ENCODE assay signal across 13 cellular contexts in genomic region chr3:80770106-80771079, GRCh38.
A peak's percentile ranks its signal among the peaks of the same experiment; 100 is the strongest.
DNase-seq lines count a peak whose midpoint lies in the region; FAIRE-seq and TF ChIP-seq lines count a peak whose summit lies in the region.
"Had no signal": no experiment of that assay in that cellular context is flagged by ENCODE, and none has a peak within 500 bp of the region (broad histone marks: within the 10 kb centered on the region; RNA-seq: fewer than 3 reads in every experiment).

No MANE protein-coding gene starts in this region.

- H3K18ac ChIP-seq in H1 (ENCODE audit: extremely low read depth, low read length) (no peak overlapping the region), trophoblast cell (ENCODE audit: low read length) (no peak overlapping the region)

- no peak overlapping the region for H4K12ac ChIP-seq in trophoblast cell (ENCODE audit: low read depth, low read length)

- no peaks in the 10 kb centered on the region for H3K36me3 ChIP-seq in H1 (ENCODE audit: control insufficient read depth in 2 of 4, insufficient read depth in 4 of 4, low read length in 3 of 4)
- H3K36me3 ChIP-seq in trophoblast cell (ENCODE audit: control insufficient read depth in 1 of 2, insufficient read depth in 2 of 2, low read length in 2 of 2), result no peaks in the 10 kb centered on the region
- no peaks in the 10 kb centered on the region for H3K36me3 ChIP-seq in tibial nerve
- H3K36me3 ChIP-seq: neutrophil, SJSA1 had no signal

- H3K23me2 ChIP-seq in H1 (ENCODE audit: low read depth, low read length), result no peaks in the 10 kb centered on the region

- no peak overlapping the region for H4K5ac ChIP-seq in H1 (ENCODE audit: insufficient read length, low read depth, low read length)

- H3K9ac ChIP-seq in H1 (replicated peaks in 1 of 4; ENCODE audit: extremely low read depth in 1 of 4, low read depth in 3 of 4, low read length in 3 of 4) (no peak overlapping the region), trophoblast cell (ENCODE audit: low read length) (no peak overlapping the region)

- H3K14ac ChIP-seq in H1 (ENCODE audit: insufficient read length) (no peak overlapping the region), trophoblast cell (ENCODE audit: low read length) (no peak overlapping the region)

- TF ChIP-seq EP300 in H1 (IDR thresholded peaks at IDR 0.05; ENCODE audit: borderline replicate concordance in 1 of 2, low read depth in 2 of 2, low read length in 2 of 2) (no peak), tibial nerve (IDR thresholded peaks at IDR 0.05) (no peak)

- CTCF ChIA-PET in H1 (lab: Charles Lee; ENCODE audit: partially characterized antibody), result interaction anchor here (0.6 to 1.0 kb wide), 3 partner anchors 13 to 472 kb away, joined by 3 to 5 read pairs (median 3); no protein-coding TSS in a partner anchor

- TF ChIP-seq RAD21 in H1 (IDR thresholded peaks at IDR 0.05 in 1 of 2, conservative IDR thresholded peaks at IDR 0.05 in 1 of 2; ENCODE audit: low read depth in 2 of 2, low read length in 2 of 2), result no peak

- H2BK12ac ChIP-seq in H1 (ENCODE audit: low read depth, low read length), result no peak overlapping the region
- no peak overlapping the region for H2BK12ac ChIP-seq in trophoblast cell (ENCODE audit: low read length)

- peaks cover 3% of the 10 kb centered on the region for H3K4me1 Mint-ChIP-seq in chondrocyte (ENCODE audit: low read depth)

- H3K79me2 ChIP-seq in H1 (ENCODE audit: control insufficient read depth in 1 of 2, insufficient read depth in 2 of 2, low read length in 2 of 2) (no peaks in the 10 kb centered on the region), trophoblast cell (ENCODE audit: control insufficient read depth, insufficient read depth, low read length, poor library complexity) (no peaks in the 10 kb centered on the region)

- no peak overlapping the region for H3K56ac ChIP-seq in H1 (replicated peaks; ENCODE audit: insufficient read length, low read depth, low read length)

- H3K79me1 ChIP-seq in H1 (ENCODE audit: low read depth, low read length) (no peaks in the 10 kb centered on the region), trophoblast cell (ENCODE audit: low read length) (no peaks in the 10 kb centered on the region)

- no peak overlapping the region for H3K27ac Mint-ChIP-seq in chondrocyte (ENCODE audit: unreplicated experiment)

- FAIRE-seq in H1 (lab: Jason Lieb, UNC), result no peak
- FAIRE-seq: islet of Langerhans had no signal

- H2AFZ ChIP-seq in H1 (ENCODE audit: low read length) (peak overlapping the region; percentile 44), trophoblast cell (ENCODE audit: insufficient read depth, low read length, poor library complexity) (no peak overlapping the region)

- H3K4me3 ChIP-seq in GM08714 (ENCODE audit: low read length) (peak overlapping the region; percentile 91), H1 (ENCODE audit: extremely low read depth in 1 of 4, insufficient read depth in 2 of 4, low read depth in 3 of 4, low read length in 4 of 4) (no peak overlapping the region), trophoblast cell (ENCODE audit: low read depth, low read length) (no peak overlapping the region), tibial nerve (no peak overlapping the region)
- H3K4me3 ChIP-seq: SJSA1 had no signal

- H4K91ac ChIP-seq in H1 (replicated peaks; ENCODE audit: insufficient read length, low read length) (no peak overlapping the region), trophoblast cell (ENCODE audit: low read depth, low read length) (no peak overlapping the region)

- H3K27me3 Mint-ChIP-seq in chondrocyte (ENCODE audit: low read depth), result no peaks in the 10 kb centered on the region

- H2BK15ac ChIP-seq in H1 (ENCODE audit: low read length), result no peak overlapping the region

- H2BK5ac ChIP-seq in H1 (ENCODE audit: low read depth, low read length) (no peak overlapping the region), trophoblast cell (ENCODE audit: low read depth, low read length, poor library complexity) (no peak overlapping the region)

- no peak for TF ChIP-seq CTCF in H1 (IDR thresholded peaks at IDR 0.05; ENCODE audit: control extremely low read depth in 1 of 3, insufficient read depth in 1 of 3, low read depth in 1 of 3, low read length in 3 of 3)
- no peak for TF ChIP-seq CTCF in tibial nerve (IDR thresholded peaks at IDR 0.05)
- no peak for TF ChIP-seq CTCF in chondrocyte (IDR thresholded peaks at IDR 0.05)

- no peaks in the 10 kb centered on the region for H3K36me3 Mint-ChIP-seq in chondrocyte (ENCODE audit: low read depth)

- H3K27ac ChIP-seq in H1 (ENCODE audit: low read depth, low read length), result no peak overlapping the region
- no peak overlapping the region for H3K27ac ChIP-seq in trophoblast cell (ENCODE audit: low read depth, low read length)
- no peak overlapping the region for H3K27ac ChIP-seq in tibial nerve
- H3K27ac ChIP-seq: neutrophil, SJSA1 had no signal

- DNase-seq in NCI-H510A treated with DMSO at 0.1 percent for 48 hours (lab: John Stamatoyannopoulos, UW) (peak; percentile 28), H1 (ENCODE audit: low read depth in 1 of 2, low spot score in 2 of 2) (no peak), trophoblast cell (peak; percentile 79 to 85), germinal center (ENCODE audit: low spot score) (no peak), tibial nerve (ENCODE audit: low spot score in 2 of 2) (no peak), chondrocyte (ENCODE audit: low spot score) (no peak)
- DNase-seq: activated CD4-positive, alpha-beta T cell treated with anti-CD3 and anti-CD28 coated beads, Interleukin-2, amount 50 U/mL, for 4 hours; KG1; NCI-H345 had no signal

- H2AK5ac ChIP-seq in H1 (ENCODE audit: low read depth, low read length) (no peak overlapping the region), trophoblast cell (ENCODE audit: low read length) (no peak overlapping the region)

- H3K4ac ChIP-seq in H1 (replicated peaks; ENCODE audit: insufficient read length, low read depth, low read length), result no peak overlapping the region
- H3K4ac ChIP-seq in trophoblast cell (ENCODE audit: low read depth, low read length), result no peak overlapping the region

- H3K9me3 Mint-ChIP-seq in chondrocyte (ENCODE audit: low read depth), result peaks cover 2% of the 10 kb centered on the region

- no peak overlapping the region for H3K4me3 Mint-ChIP-seq in chondrocyte (ENCODE audit: unreplicated experiment)

- H3K27me3 ChIP-seq in H1 (replicated peaks in 1 of 4; ENCODE audit: control insufficient read depth in 3 of 4, extremely low read depth in 1 of 4, insufficient read depth in 3 of 4, low read length in 3 of 4), result no peaks in the 10 kb centered on the region
- H3K27me3 ChIP-seq in trophoblast cell (ENCODE audit: insufficient read depth, low read length), result no peaks in the 10 kb centered on the region
- H3K27me3 ChIP-seq in tibial nerve, result no peaks in the 10 kb centered on the region
- H3K27me3 ChIP-seq: neutrophil, SJSA1 had no signal

- H3K9me3 ChIP-seq in H1 (ENCODE audit: insufficient read depth in 2 of 2, low read depth in 1 of 2, low read length in 1 of 2), result no peaks in the 10 kb centered on the region
- peaks cover 4% of the 10 kb centered on the region for H3K9me3 ChIP-seq in trophoblast cell (ENCODE audit: insufficient read depth, low read depth, low read length)
- H3K9me3 ChIP-seq in tibial nerve, result no peaks in the 10 kb centered on the region
- H3K9me3 ChIP-seq: neutrophil, SJSA1 had no signal

- POLR2A ChIA-PET in H1 (lab: Charles Lee; ENCODE audit: partially characterized antibody), result no interaction called here

- no peak overlapping the region for H3K23ac ChIP-seq in H1 (ENCODE audit: insufficient read length)
- H3K23ac ChIP-seq in trophoblast cell (ENCODE audit: low read length), result no peak overlapping the region

- H3K4me2 ChIP-seq in H1 (ENCODE audit: insufficient read depth in 1 of 2, low read depth in 2 of 2, low read length in 2 of 2), result peak overlapping the region in 1 of 2 experiments; percentile 65; a peak in 1 of 4 replicates
- H3K4me2 ChIP-seq in trophoblast cell (ENCODE audit: low read length), result no peak overlapping the region

- no peaks in the 10 kb centered on the region for H4K20me1 ChIP-seq in H1 (replicated peaks in 1 of 2; ENCODE audit: control insufficient read depth in 1 of 2, insufficient read depth in 2 of 2, low read length in 2 of 2)

- H4K8ac ChIP-seq in H1 (ENCODE audit: extremely low read depth, insufficient read depth, low read length) (no peak overlapping the region), trophoblast cell (ENCODE audit: low read depth, low read length) (no peak overlapping the region)

- 89% methylated on average over 27 of the region's 61 CpGs; no CpG with 5 or more reads in 1 of the 2 experiments for WGBS in H1 (ENCODE audit: extremely low coverage in 1 of 2, insufficient coverage in 1 of 2, insufficient read length in 1 of 2, insufficient replicate concordance in 2 of 2, low coverage in 1 of 2, low lambda C conversion rate in 2 of 2, missing lambda C conversion rate in 1 of 2), 2 experiments
- no CpG with 5 or more reads among the region's 61 CpGs for WGBS in trophoblast cell (ENCODE audit: extremely low coverage, insufficient coverage, insufficient read length)
- 93 to 96% methylated on average over 45 to 50 of the region's 61 CpGs for WGBS in tibial nerve, 2 donors

- TF ChIP-seq POLR2A in H1 (IDR thresholded peaks at IDR 0.05; ENCODE audit: control extremely low read depth in 1 of 2, low read depth in 2 of 2, low read length in 2 of 2) (no peak), tibial nerve (IDR thresholded peaks at IDR 0.05) (no peak)

- no peak overlapping the region for H2BK20ac ChIP-seq in H1 (ENCODE audit: low read length)

- H2BK120ac ChIP-seq in H1 (replicated peaks; ENCODE audit: low read depth, low read length) (no peak overlapping the region), trophoblast cell (ENCODE audit: insufficient read depth, low read length, poor library complexity) (no peak overlapping the region)

- no peaks in the 10 kb centered on the region for H3K4me1 ChIP-seq in H1 (replicated peaks in 1 of 4; ENCODE audit: control insufficient read depth in 3 of 4, insufficient read depth in 4 of 4, low read length in 3 of 4)
- peaks cover 0 to 2% of the 10 kb centered on the region in 2 experiments for H3K4me1 ChIP-seq in trophoblast cell (ENCODE audit: control insufficient read depth in 1 of 2, insufficient read depth in 2 of 2, low read length in 2 of 2)
- no peaks in the 10 kb centered on the region for H3K4me1 ChIP-seq in tibial nerve
- H3K4me1 ChIP-seq: SJSA1 had no signal

TF ChIP-seq in H1, 55 proteins besides CTCF, POLR2A, EP300 and RAD21:
- TF ChIP-seq BACH1 (IDR thresholded peaks at IDR 0.05; ENCODE audit: low read length) (no peak), CBX8 (IDR thresholded peaks at IDR 0.05; ENCODE audit: borderline replicate concordance, low read depth, low read length) (no peak), POU5F1 (IDR thresholded peaks at IDR 0.05; ENCODE audit: low read depth, low read length) (no peak), BCL11A (IDR thresholded peaks at IDR 0.05; ENCODE audit: low read depth in 2 of 2, low read length in 2 of 2) (no peak), KDM1A (IDR thresholded peaks at IDR 0.05; ENCODE audit: borderline replicate concordance, low read length) (no peak), PHF8 (conservative IDR thresholded peaks at IDR 0.05; ENCODE audit: low read depth, low read length) (no peak)

Comparison
In these comparisons a context has a peak if more than half of its experiments do, and no peak if none do; other contexts are left out.
1. DNase-seq: peak in NCI-H510A treated with DMSO at 0.1 percent for 48 hours (single experiment) and trophoblast cell (2 of 2); none in H1 (0 of 2), germinal center (single experiment), tibial nerve (0 of 2) and chondrocyte (single experiment).